In genomic region chr11:86632499-86633269, GRCh38 we compare ENCODE assay signal across 8 cellular contexts. TPM values are rescaled to one million over a fixed set of nuclear protein-coding genes. Genes with fewer than 3 reads are reported as not detected.
DNase-seq lines count a peak whose midpoint lies in the region; ATAC-seq and TF ChIP-seq lines count a peak whose summit lies in the region.

No MANE protein-coding gene starts in this region.

- H3K27ac ChIP-seq in RWPE1 (peak overlapping the region; percentile 73), skin epidermis (peak overlapping the region in 14 of 21 experiments; percentile 5 to 80 (median 33))

- DNase-seq in Daoy (ENCODE audit: low read depth) (peak; percentile 99), HCEC 1CT (peak; percentile 99), RWPE1 (ENCODE audit: low spot score) (peak; percentile 87), RPMI8226 (no peak), midbrain (lab: John Stamatoyannopoulos, UW) (no peak)

- ATAC-seq in esophagus mucosa (peak; percentile 93), HG02870 (IDR thresholded peaks at IDR 0.05; ENCODE audit: unreplicated experiment) (no peak)

- H3K4me3 ChIP-seq in skin epidermis = no peak overlapping the region

- POLR2A ChIA-PET in RWPE1 (lab: Yijun Ruan, JAX; ENCODE audit: low non-redundant PET) = no interaction called here

- CTCF ChIA-PET in RWPE1 (lab: Yijun Ruan, JAX) = interaction anchor here (0.6 to 1.0 kb wide), 2 partner anchors 24 to 49 kb away, joined by 3 to 5 read pairs; no protein-coding TSS in a partner anchor

- TF ChIP-seq CTCF in RWPE1 (conservative IDR thresholded peaks at IDR 0.05; ENCODE audit: low read depth) = no peak; the same call in 1 of the 2 replicates

RNA-seq across cellular contexts. Expression of gene ME3, which starts 39.7 kb away (rescaled TPM):
- total RNA-seq in Daoy (2014; rRNA removed; shearing (Covaris generic)) = 29.8 and 33.8 TPM in 2 replicates
- total RNA-seq in esophagus mucosa = 1.8 TPM

Comparison
In these comparisons a context has a peak if more than half of its experiments do, and no peak if none do; other contexts are left out.
1. DNase-seq: peak in Daoy (single experiment), HCEC 1CT (single experiment) and RWPE1 (single experiment); none in RPMI8226 (single experiment) and midbrain (single experiment).
2. RNA of gene ME3, which starts 39.7 kb away (total RNA-seq): 29.8 to 33.8 TPM in Daoy; 1.8 TPM in esophagus mucosa (single experiment); every median in the first group is over 10 times any median in the second.